12 cellular contexts compared by ENCODE assay signal in genomic region chr1:93504247-93505033, GRCh38.
"Had no signal": no experiment of that assay in that cellular context is flagged by ENCODE, and none has a peak within 500 bp of the region (broad histone marks: within the 10 kb centered on the region; RNA-seq: fewer than 3 reads in every experiment).

No MANE protein-coding gene starts in this region.

- H3K4me1 ChIP-seq: esophagus muscularis mucosa, suprapubic skin had no signal

- H3K27me3 ChIP-seq: esophagus muscularis mucosa, suprapubic skin had no signal

- DNase-seq: activated CD4-positive, alpha-beta T cell treated with anti-CD3 and anti-CD28 coated beads for 1 hour; activated CD4-positive, alpha-beta T cell treated with anti-CD3 and anti-CD28 coated beads, Interleukin-2, amount 50 U/mL, for 4 hours; activated naive CD4-positive, alpha-beta T cell treated with anti-CD3 and anti-CD28 coated beads, Interleukin-2, amount 10 ng/mL, durations not matched to agents 7 days and 5 days; hypothalamus; T-helper 2 cell had no signal

- H3K4me3 ChIP-seq: esophagus muscularis mucosa, suprapubic skin had no signal

- H3K9me3 ChIP-seq: esophagus muscularis mucosa, suprapubic skin had no signal

- H3K4me3 Mint-ChIP-seq: activated naive CD4-positive, alpha-beta T cell treated with anti-CD3 and anti-CD28 coated beads, Interleukin-2, amount 10 ng/mL, durations not matched to agents 7 days and 5 days; activated T-helper 17 cell treated with anti-CD3 and anti-CD28 coated beads, Interleukin-2, amount 50 U/mL, for 72 hours; neural crest cell; stimulated activated naive CD8-positive, alpha-beta T cell treated with anti-CD3 and anti-CD28 coated beads, Interleukin-15, Interleukin-2, amounts not matched to agents 100 ng/mL and 50 ng/mL, for 24 hours had no signal

- H3K27ac ChIP-seq: esophagus muscularis mucosa, suprapubic skin had no signal

- FAIRE-seq: colon had no signal

- H3K4me1 Mint-ChIP-seq: activated T-helper 17 cell treated with anti-CD3 and anti-CD28 coated beads, Interleukin-2, amount 50 U/mL, for 72 hours had no signal

- ATAC-seq: activated T-helper 17 cell treated with anti-CD3 and anti-CD28 coated beads, Interleukin-2, amount 50 U/mL, for 72 hours; sciatic nerve had no signal

- H3K36me3 Mint-ChIP-seq: activated naive CD4-positive, alpha-beta T cell treated with anti-CD3 and anti-CD28 coated beads, Interleukin-2, amount 10 ng/mL, durations not matched to agents 7 days and 5 days had no signal

- H3K27ac Mint-ChIP-seq: activated naive CD4-positive, alpha-beta T cell treated with anti-CD3 and anti-CD28 coated beads, Interleukin-2, amount 10 ng/mL, durations not matched to agents 7 days and 5 days; activated T-helper 17 cell treated with anti-CD3 and anti-CD28 coated beads, Interleukin-2, amount 50 U/mL, for 72 hours; stimulated activated naive CD8-positive, alpha-beta T cell treated with anti-CD3 and anti-CD28 coated beads, Interleukin-15, Interleukin-2, amounts not matched to agents 100 ng/mL and 50 ng/mL, for 24 hours had no signal

- H3K9me3 Mint-ChIP-seq: activated naive CD4-positive, alpha-beta T cell treated with anti-CD3 and anti-CD28 coated beads, Interleukin-2, amount 10 ng/mL, durations not matched to agents 7 days and 5 days; activated T-helper 17 cell treated with anti-CD3 and anti-CD28 coated beads, Interleukin-2, amount 50 U/mL, for 72 hours; stimulated activated naive CD8-positive, alpha-beta T cell treated with anti-CD3 and anti-CD28 coated beads, Interleukin-15, Interleukin-2, amounts not matched to agents 100 ng/mL and 50 ng/mL, for 24 hours had no signal

- H3K27me3 Mint-ChIP-seq: activated naive CD4-positive, alpha-beta T cell treated with anti-CD3 and anti-CD28 coated beads, Interleukin-2, amount 10 ng/mL, durations not matched to agents 7 days and 5 days; activated T-helper 17 cell treated with anti-CD3 and anti-CD28 coated beads, Interleukin-2, amount 50 U/mL, for 72 hours; stimulated activated naive CD8-positive, alpha-beta T cell treated with anti-CD3 and anti-CD28 coated beads, Interleukin-15, Interleukin-2, amounts not matched to agents 100 ng/mL and 50 ng/mL, for 24 hours had no signal
